In the genomic region with DNA sequence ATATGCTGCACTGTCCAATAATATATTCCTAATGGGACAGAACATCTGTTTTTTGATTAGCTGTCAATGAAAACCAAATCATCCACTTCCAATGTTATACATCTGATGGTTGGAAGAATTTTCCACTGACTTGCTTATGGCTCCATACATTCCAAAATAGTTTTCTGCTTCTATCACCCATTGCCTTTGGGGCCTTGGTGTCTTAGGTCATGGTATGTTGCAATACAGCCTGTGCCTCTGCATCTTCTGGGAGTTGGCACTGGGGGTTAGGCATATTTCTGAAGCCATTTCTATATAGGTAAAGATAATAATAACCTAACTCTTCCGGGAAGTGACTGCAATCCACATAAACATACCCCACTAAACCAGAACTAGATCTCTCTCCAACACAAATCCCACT, we compare ENCODE assay signal across 22 cellular contexts.
"Had no signal": no experiment of that assay in that cellular context is flagged by ENCODE, and none has a peak within 500 bp of the region (broad histone marks: within the 10 kb centered on the region; RNA-seq: fewer than 3 reads in every experiment).

No MANE protein-coding gene starts in this region.

- H3K4me3 Mint-ChIP-seq: endodermal cell; memory B cell; natural killer cell treated with Interleukin-12 subunit alpha and Interleukin-12 subunit beta and Interleukin-15 and Interleukin-18, amount 100 ng/mL, for 72 hours had no signal

- H3K4me3 ChIP-seq: coronary artery, hepatocyte, left ventricle myocardium inferior, lower lobe of right lung, right atrium auricular region, smooth muscle cell, suprapubic skin, thyroid gland, upper lobe of left lung, uterus had no signal

- DNase-seq: effector CD4-positive, alpha-beta T cell; endodermal cell; foreskin melanocyte; head of caudate nucleus; kidney; left cardiac atrium; left ventricle myocardium inferior; lower lobe of right lung; midbrain; occipital lobe; stimulated activated CD4-positive, alpha-beta T cell treated with anti-CD3 and anti-CD28 coated beads, Interleukin-2, amount 100 ng/mL, for 48 hours; stimulated activated naive CD8-positive, alpha-beta T cell treated with anti-CD3 and anti-CD28 coated beads, Interleukin-15, Interleukin-2, amounts not matched to agents 100 U/mL and 50 U/mL, for 24 hours; thyroid gland; upper lobe of left lung; uterus had no signal

- H3K27ac Mint-ChIP-seq: endodermal cell; memory B cell; natural killer cell treated with Interleukin-12 subunit alpha and Interleukin-12 subunit beta and Interleukin-15 and Interleukin-18, amount 100 ng/mL, for 72 hours had no signal

- H3K36me3 Mint-ChIP-seq: memory B cell; natural killer cell treated with Interleukin-12 subunit alpha and Interleukin-12 subunit beta and Interleukin-15 and Interleukin-18, amount 100 ng/mL, for 72 hours had no signal

- H3K27me3 Mint-ChIP-seq: memory B cell; natural killer cell treated with Interleukin-12 subunit alpha and Interleukin-12 subunit beta and Interleukin-15 and Interleukin-18, amount 100 ng/mL, for 72 hours had no signal

- H3K9me3 Mint-ChIP-seq: endodermal cell; natural killer cell treated with Interleukin-12 subunit alpha and Interleukin-12 subunit beta and Interleukin-15 and Interleukin-18, amount 100 ng/mL, for 72 hours had no signal

- H3K4me1 Mint-ChIP-seq: endodermal cell, memory B cell had no signal

- ATAC-seq: left cardiac atrium; lower lobe of right lung; natural killer cell treated with Interleukin-12 subunit alpha and Interleukin-12 subunit beta and Interleukin-15 and Interleukin-18, amount 100 ng/mL, for 72 hours; stimulated activated naive CD8-positive, alpha-beta T cell treated with anti-CD3 and anti-CD28 coated beads, Interleukin-15, Interleukin-2, amounts not matched to agents 100 U/mL and 50 U/mL, for 24 hours had no signal
